ENCODE assay signal across 9 cellular contexts in the genomic region with DNA sequence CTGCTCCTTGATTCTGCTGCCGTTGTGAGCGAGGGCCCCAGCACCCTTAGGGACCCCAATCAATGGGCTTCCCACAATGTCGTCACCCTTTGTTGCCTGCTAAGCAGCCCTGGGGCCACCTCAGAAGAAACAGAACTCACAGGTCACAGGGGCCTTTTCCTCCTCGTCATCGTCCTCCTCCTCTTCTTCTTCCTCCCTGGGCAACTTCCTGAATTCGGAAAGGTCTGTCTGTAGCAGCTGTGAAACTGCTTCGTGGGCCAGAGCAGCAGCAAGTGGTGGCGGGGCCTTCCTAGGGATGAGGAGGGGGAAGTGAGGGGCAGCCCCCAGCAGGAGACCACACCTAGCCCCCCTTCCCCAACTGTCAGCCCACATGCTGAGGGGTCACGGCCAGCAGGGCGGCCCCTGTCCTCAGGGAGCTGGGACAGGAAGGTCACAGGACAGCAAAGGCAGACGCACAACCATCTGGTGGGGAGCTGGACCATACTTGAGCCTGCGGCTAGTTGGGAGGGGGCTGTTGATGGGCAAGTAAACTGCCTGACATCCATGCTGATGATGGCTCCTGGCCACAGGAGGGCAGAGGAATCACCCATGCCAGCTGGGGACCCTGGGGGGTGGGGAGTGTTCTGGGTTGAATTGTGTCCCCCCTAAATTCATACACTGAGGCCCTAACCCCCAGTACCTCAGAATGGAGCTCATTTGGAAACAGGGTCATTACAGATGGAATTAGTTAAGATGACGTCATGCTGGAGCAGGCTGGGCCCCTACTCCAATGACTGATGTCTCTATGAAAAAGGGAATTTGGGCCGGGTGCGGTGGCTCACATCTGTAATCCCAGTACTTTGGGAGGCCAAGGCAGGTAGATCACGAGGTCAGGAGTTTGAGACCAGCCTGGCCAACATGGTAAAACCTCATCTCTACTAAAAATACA. TPM values are rescaled to one million over a fixed set of nuclear protein-coding genes. Genes with fewer than 3 reads are reported as not detected.
DNase-seq lines count a peak whose midpoint lies in the region; ATAC-seq and TF ChIP-seq lines count a peak whose summit lies in the region.
"Had no signal": no experiment of that assay in that cellular context is flagged by ENCODE, and none has a peak within 500 bp of the region (broad histone marks: within the 10 kb centered on the region; RNA-seq: fewer than 3 reads in every experiment).

No MANE protein-coding gene starts in this region.

- H3K36me3 ChIP-seq in ovary = no peaks in the 10 kb centered on the region

- no peak for ATAC-seq in effector memory CD8-positive, alpha-beta T cell (replicated peaks)

- peaks cover 21% of the 10 kb centered on the region for H3K4me1 ChIP-seq in ovary (ENCODE audit: insufficient read depth)

- no peaks in the 10 kb centered on the region for H3K9me3 ChIP-seq in ovary

- H3K27ac ChIP-seq in ovary = no peak overlapping the region

- H3K9me3 Mint-ChIP-seq in CD14-positive monocyte = peaks cover 0 to 2% (median 0%) of the 10 kb centered on the region in 7 donors
- H3K9me3 Mint-ChIP-seq in effector memory CD8-positive, alpha-beta T cell = no peaks in the 10 kb centered on the region
- no peaks in the 10 kb centered on the region for H3K9me3 Mint-ChIP-seq in neural crest cell

- 78 to 79% (median 78%) methylated on average over 16 of the region's 16 CpGs for WGBS in ovary, 3 donors

- no peak for TF ChIP-seq POLR2A in ovary (IDR thresholded peaks at IDR 0.05)

- no peak for TF ChIP-seq EP300 in ovary (IDR thresholded peaks at IDR 0.05)

- intact Hi-C loops in CD14-positive monocyte (cut with micrococcal nuclease) (loop anchor here (2.0 to 10.0 kb wide), 6 partner anchors 13 to 285 kb away; a partner anchor contains a TSS), ovary (cut with DNase I) (loop anchor here (2.0 to 5.0 kb wide), 3 partner anchors 225 to 227 kb away; no protein-coding TSS in a partner anchor)

- DNase-seq in CD14-positive monocyte (ENCODE audit: low spot score) (peak; percentile 78), NOMO-1 (lab: John Stamatoyannopoulos, UW; ENCODE audit: unreplicated experiment in 2 of 2) (peak; percentile 39 to 49), neural crest cell (ENCODE audit: low read depth, low spot score) (no peak), ovary (no peak), NCI-H1092 treated with DMSO at 0.1 percent for 48 hours (lab: John Stamatoyannopoulos, UW) (no peak), inferior parietal cortex (ENCODE audit: extremely low spot score) (no peak), foreskin melanocyte (no peak)
- no peak for DNase-seq in effector memory CD8-positive, alpha-beta T cell
- DNase-seq: T1000 had no signal

- peaks cover 40 to 68% of the 10 kb centered on the region in 2 donors for H3K36me3 Mint-ChIP-seq in CD14-positive monocyte
- peaks cover 6% of the 10 kb centered on the region for H3K36me3 Mint-ChIP-seq in effector memory CD8-positive, alpha-beta T cell (ENCODE audit: insufficient read depth)
- peaks cover 3% of the 10 kb centered on the region for H3K36me3 Mint-ChIP-seq in neural crest cell (ENCODE audit: low read depth)

- H3K4me3 ChIP-seq in ovary = no peak overlapping the region

- H3K27me3 Mint-ChIP-seq in CD14-positive monocyte (ENCODE audit: low read depth in 3 of 3) (peaks cover 0 to 2% (median 0%) of the 10 kb centered on the region in 3 donors), neural crest cell (ENCODE audit: low read depth) (no peaks in the 10 kb centered on the region)
- no peaks in the 10 kb centered on the region for H3K27me3 Mint-ChIP-seq in effector memory CD8-positive, alpha-beta T cell

- no peak for TF ChIP-seq CTCF in CD14-positive monocyte (IDR thresholded peaks at IDR 0.05)
- TF ChIP-seq CTCF in neural crest cell (conservative IDR thresholded peaks at IDR 0.05) = no peak
- no peak for TF ChIP-seq CTCF in ovary (IDR thresholded peaks at IDR 0.05)

- no peaks in the 10 kb centered on the region for H3K27me3 ChIP-seq in ovary

- H3K4me3 Mint-ChIP-seq in CD14-positive monocyte (peak overlapping the region; percentile 78 to 90), neural crest cell (peak overlapping the region; percentile 85)
- peak overlapping the region; percentile 84 to 87 for H3K4me3 Mint-ChIP-seq in effector memory CD8-positive, alpha-beta T cell

- H3K4me1 Mint-ChIP-seq in CD14-positive monocyte (peaks cover 95% of the 10 kb centered on the region), neural crest cell (peaks cover 44% of the 10 kb centered on the region)
- peaks cover 21 to 34% of the 10 kb centered on the region in 2 donors for H3K4me1 Mint-ChIP-seq in effector memory CD8-positive, alpha-beta T cell (ENCODE audit: low read depth in 2 of 2)

- peak overlapping the region; percentile 99 to 100 (median 100) for H3K27ac Mint-ChIP-seq in CD14-positive monocyte
- peak overlapping the region; percentile 86 to 89 for H3K27ac Mint-ChIP-seq in effector memory CD8-positive, alpha-beta T cell
- H3K27ac Mint-ChIP-seq in neural crest cell (ENCODE audit: unreplicated experiment) = peak overlapping the region; percentile 99

RNA-seq across cellular contexts. Expression of a gene that starts 13.0 kb away (rescaled TPM):
- polyA plus RNA-seq in CD14-positive monocyte = 10 to 100 TPM; 28.8 to 37.2 TPM
- 44.1 and 49.8 TPM in 2 replicates for total RNA-seq in neural crest cell
- total RNA-seq in ovary = 10 to 100 TPM in 6 of 7 donors, 1 to 10 TPM in 1; 9.8 to 33.0 (median 22.7) TPM
- polyA plus RNA-seq in ovary = 10 to 100 TPM in 1 of 2 donors, 1 to 10 TPM in 1; 9.9 to 17.8 TPM

RNA-seq across cellular contexts. Expression of a gene that starts 42.9 kb away (rescaled TPM):
- polyA plus RNA-seq in CD14-positive monocyte = 1 to 10 TPM; 9.0 to 9.5 TPM
- total RNA-seq in neural crest cell = 77.0 and 77.5 TPM in 2 replicates
- total RNA-seq in ovary = 10 to 100 TPM; 17.3 to 31.5 (median 25.2) TPM
- 10 to 100 TPM in 1 of 2 donors, 1 to 10 TPM in 1; 9.1 to 17.4 TPM for polyA plus RNA-seq in ovary

Comparison
In these comparisons a context has a peak if more than half of its experiments do, and no peak if none do; other contexts are left out.
1. DNase-seq: peak in CD14-positive monocyte (single experiment) and NOMO-1 (2 of 2); none in effector memory CD8-positive, alpha-beta T cell (0 of 3), neural crest cell (single experiment), ovary (0 of 5), NCI-H1092 treated with DMSO at 0.1 percent for 48 hours (single experiment), inferior parietal cortex (single experiment) and foreskin melanocyte (single experiment).
2. Peak in every context shown above with its lines, with median percentiles within 50 percentile points of each other: H3K27ac Mint-ChIP-seq and H3K4me3 Mint-ChIP-seq.